In the genomic region with DNA sequence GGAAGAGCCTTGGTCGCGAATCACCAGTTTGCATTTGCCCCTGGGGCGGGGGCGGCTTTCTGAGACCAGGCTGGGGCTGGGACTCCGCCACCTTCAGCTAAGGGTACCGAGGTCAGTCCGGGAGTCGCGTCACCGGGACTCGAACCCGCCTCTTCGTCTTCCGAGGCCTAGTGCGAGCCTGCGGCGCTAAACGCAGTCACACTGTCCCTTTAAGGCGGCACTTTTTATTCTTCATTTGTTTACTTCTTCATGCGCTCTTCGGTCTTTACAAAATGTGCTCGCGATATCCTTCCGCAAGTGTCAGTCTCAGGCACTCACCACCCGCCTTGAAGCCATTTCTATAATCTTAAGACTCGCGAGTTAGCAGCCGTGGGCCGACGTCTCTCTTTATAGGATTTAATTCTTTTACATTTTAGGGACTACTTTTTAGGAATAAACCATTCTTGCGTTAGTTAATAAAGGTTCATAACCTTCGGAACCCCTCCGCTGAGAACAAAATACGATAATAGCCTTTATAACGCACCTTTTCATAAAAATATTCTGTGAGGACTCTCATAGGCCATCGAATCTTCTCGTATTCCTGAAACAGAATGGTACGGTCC, we compare ENCODE assay signal across 1 cellular context.
TF ChIP-seq lines count a peak whose summit lies in the region.

No MANE protein-coding gene starts in this region.

TF ChIP-seq in HCT116, 20 proteins besides CTCF, POLR2A, EP300 and RAD21 (continued from another document):
- TF ChIP-seq, protein P1, sequence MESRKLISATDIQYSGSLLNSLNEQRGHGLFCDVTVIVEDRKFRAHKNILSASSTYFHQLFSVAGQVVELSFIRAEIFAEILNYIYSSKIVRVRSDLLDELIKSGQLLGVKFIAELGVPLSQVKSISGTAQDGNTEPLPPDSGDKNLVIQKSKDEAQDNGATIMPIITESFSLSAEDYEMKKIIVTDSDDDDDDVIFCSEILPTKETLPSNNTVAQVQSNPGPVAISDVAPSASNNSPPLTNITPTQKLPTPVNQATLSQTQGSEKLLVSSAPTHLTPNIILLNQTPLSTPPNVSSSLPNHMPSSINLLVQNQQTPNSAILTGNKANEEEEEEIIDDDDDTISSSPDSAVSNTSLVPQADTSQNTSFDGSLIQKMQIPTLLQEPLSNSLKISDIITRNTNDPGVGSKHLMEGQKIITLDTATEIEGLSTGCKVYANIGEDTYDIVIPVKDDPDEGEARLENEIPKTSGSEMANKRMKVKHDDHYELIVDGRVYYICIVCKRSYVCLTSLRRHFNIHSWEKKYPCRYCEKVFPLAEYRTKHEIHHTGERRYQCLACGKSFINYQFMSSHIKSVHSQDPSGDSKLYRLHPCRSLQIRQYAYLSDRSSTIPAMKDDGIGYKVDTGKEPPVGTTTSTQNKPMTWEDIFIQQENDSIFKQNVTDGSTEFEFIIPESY (IDR thresholded peaks at IDR 0.05; ENCODE audit: extremely low read depth, insufficient replicate concordance, low read length), result no peak
- TF ChIP-seq, protein P2, sequence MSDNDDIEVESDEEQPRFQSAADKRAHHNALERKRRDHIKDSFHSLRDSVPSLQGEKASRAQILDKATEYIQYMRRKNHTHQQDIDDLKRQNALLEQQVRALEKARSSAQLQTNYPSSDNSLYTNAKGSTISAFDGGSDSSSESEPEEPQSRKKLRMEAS (IDR thresholded peaks at IDR 0.05), result peak; percentile 96
- TF ChIP-seq POLR2AphosphoS5 (IDR thresholded peaks at IDR 0.05; ENCODE audit: low read depth, low read length), result peak; percentile 47; the same call in 1 of the 2 replicates
- peak; percentile 87 for TF ChIP-seq CBX3 (IDR thresholded peaks at IDR 0.05; ENCODE audit: low read depth)
- peak; percentile 63 for TF ChIP-seq ZFX (IDR thresholded peaks at IDR 0.05)
- TF ChIP-seq TCF7L2 (IDR thresholded peaks at IDR 0.05; ENCODE audit: borderline replicate concordance, extremely low read depth, insufficient read depth, insufficient read length), result peak; percentile 89
- TF ChIP-seq JUND (IDR thresholded peaks at IDR 0.05), result peak; percentile 92
- TF ChIP-seq FOSL1 (IDR thresholded peaks at IDR 0.05; ENCODE audit: low read depth), result peak; percentile 25; the same call in 1 of the 2 replicates
- TF ChIP-seq EZH2phosphoT487 (IDR thresholded peaks at IDR 0.05; ENCODE audit: borderline replicate concordance), result no peak
- no peak for TF ChIP-seq ZNF274 (IDR thresholded peaks at IDR 0.05; ENCODE audit: low read depth, low read length)
- TF ChIP-seq SRF (IDR thresholded peaks at IDR 0.05; ENCODE audit: low read depth), result 0 out of 2 replicates have a peak, but pooled peaks have one; percentile 33
- TF ChIP-seq, protein P3, sequence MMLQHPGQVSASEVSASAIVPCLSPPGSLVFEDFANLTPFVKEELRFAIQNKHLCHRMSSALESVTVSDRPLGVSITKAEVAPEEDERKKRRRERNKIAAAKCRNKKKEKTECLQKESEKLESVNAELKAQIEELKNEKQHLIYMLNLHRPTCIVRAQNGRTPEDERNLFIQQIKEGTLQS (IDR thresholded peaks at IDR 0.05), result no peak
- 0 out of 2 replicates have a peak, but pooled peaks have one; percentile 12 for TF ChIP-seq SIN3A (IDR thresholded peaks at IDR 0.05; ENCODE audit: low read depth)
- no peak; the same call in 1 of the 2 replicates for TF ChIP-seq EGR1 (IDR thresholded peaks at IDR 0.05; ENCODE audit: low read depth)
